Comparison of ENCODE assay signal across 18 cellular contexts in genomic region chr1:54825696-54826095, GRCh38. TPM values are rescaled to one million over a fixed set of nuclear protein-coding genes. Genes with fewer than 3 reads are reported as not detected.
DNase-seq lines count a peak whose midpoint lies in the region; ATAC-seq and TF ChIP-seq lines count a peak whose summit lies in the region.
"Had no signal": no experiment of that assay in that cellular context is flagged by ENCODE, and none has a peak within 500 bp of the region (broad histone marks: within the 10 kb centered on the region; RNA-seq: fewer than 3 reads in every experiment).

No MANE protein-coding gene starts in this region.

- H3K27ac Mint-ChIP-seq in activated CD4-positive, alpha-beta T cell treated with anti-CD3 and anti-CD28 coated beads, Interleukin-2, amount 10 ng/mL, durations not matched to agents 7 days and 5 days: no peak overlapping the region
- no peak overlapping the region for H3K27ac Mint-ChIP-seq in osteocyte (ENCODE audit: unreplicated experiment)
- H3K27ac Mint-ChIP-seq in type B pancreatic cell: no peak overlapping the region
- H3K27ac Mint-ChIP-seq: CD4-positive, alpha-beta T cell; GM23338 had no signal

- H3K4me1 Mint-ChIP-seq in activated CD4-positive, alpha-beta T cell treated with anti-CD3 and anti-CD28 coated beads, Interleukin-2, amount 10 ng/mL, durations not matched to agents 7 days and 5 days: no peaks in the 10 kb centered on the region
- H3K4me1 Mint-ChIP-seq in osteocyte (ENCODE audit: unreplicated experiment) (no peaks in the 10 kb centered on the region), type B pancreatic cell (ENCODE audit: unreplicated experiment) (no peaks in the 10 kb centered on the region)
- H3K4me1 Mint-ChIP-seq: GM23338 had no signal

- DNase-seq in activated CD4-positive, alpha-beta T cell treated with anti-CD3 and anti-CD28 coated beads, Interleukin-2, amount 10 ng/mL, durations not matched to agents 7 days and 5 days: peak; percentile 2
- no peak for DNase-seq in activated CD4-positive, alpha-beta T cell treated with anti-CD3 and anti-CD28 coated beads, Interleukin-2, amount 50 U/mL, for 1 hour
- DNase-seq in osteocyte (ENCODE audit: extremely low spot score, unreplicated experiment): peak; percentile 77
- DNase-seq in type B pancreatic cell (ENCODE audit: extremely low spot score, unreplicated experiment): peak; percentile 58
- DNase-seq in SKM-1 (lab: John Stamatoyannopoulos, UW; ENCODE audit: unreplicated experiment): no peak
- no peak for DNase-seq in NCI-H446 treated with DMSO at 0.1 percent for 48 hours (lab: John Stamatoyannopoulos, UW)
- DNase-seq: AML-193; Caco-2; CD4-positive, alpha-beta T cell; DMS153; DMS79; GDM1; H7 had no signal

- ATAC-seq in esophagus mucosa: peak; percentile 35
- no peak for ATAC-seq in GM21390 (IDR thresholded peaks at IDR 0.05; ENCODE audit: unreplicated experiment)
- ATAC-seq: A549, GM23338 had no signal

- CTCF ChIA-PET in activated CD4-positive, alpha-beta T cell treated with anti-CD3 and anti-CD28 coated beads, Interleukin-2, amount 10 ng/mL, durations not matched to agents 7 days and 5 days (lab: Charles Lee): no interaction called here

- H3K36me3 Mint-ChIP-seq in activated CD4-positive, alpha-beta T cell treated with anti-CD3 and anti-CD28 coated beads, Interleukin-2, amount 10 ng/mL, durations not matched to agents 7 days and 5 days (ENCODE audit: low read depth): no peaks in the 10 kb centered on the region
- H3K36me3 Mint-ChIP-seq in osteocyte (ENCODE audit: unreplicated experiment) (peaks cover 5% of the 10 kb centered on the region), type B pancreatic cell (no peaks in the 10 kb centered on the region)

- H3K9me3 Mint-ChIP-seq in activated CD4-positive, alpha-beta T cell treated with anti-CD3 and anti-CD28 coated beads, Interleukin-2, amount 10 ng/mL, durations not matched to agents 7 days and 5 days: peaks cover 23% of the 10 kb centered on the region
- H3K9me3 Mint-ChIP-seq in osteocyte (ENCODE audit: unreplicated experiment): peaks cover 33% of the 10 kb centered on the region
- H3K9me3 Mint-ChIP-seq in type B pancreatic cell: peaks cover 7% of the 10 kb centered on the region

- no peak overlapping the region for H3K4me3 Mint-ChIP-seq in activated CD4-positive, alpha-beta T cell treated with anti-CD3 and anti-CD28 coated beads, Interleukin-2, amount 10 ng/mL, durations not matched to agents 7 days and 5 days
- H3K4me3 Mint-ChIP-seq in osteocyte (ENCODE audit: unreplicated experiment) (no peak overlapping the region), type B pancreatic cell (no peak overlapping the region)
- H3K4me3 Mint-ChIP-seq: CD4-positive, alpha-beta T cell; GM23338 had no signal

- H3K27me3 Mint-ChIP-seq in activated CD4-positive, alpha-beta T cell treated with anti-CD3 and anti-CD28 coated beads, Interleukin-2, amount 10 ng/mL, durations not matched to agents 7 days and 5 days: peaks cover 9% of the 10 kb centered on the region
- H3K27me3 Mint-ChIP-seq in osteocyte (ENCODE audit: unreplicated experiment) (peaks cover 35% of the 10 kb centered on the region), type B pancreatic cell (peaks cover 6% of the 10 kb centered on the region)
- H3K27me3 Mint-ChIP-seq: CD4-positive, alpha-beta T cell had no signal

- POLR2A ChIA-PET in activated CD4-positive, alpha-beta T cell treated with anti-CD3 and anti-CD28 coated beads, Interleukin-2, amount 10 ng/mL, durations not matched to agents 7 days and 5 days (lab: Charles Lee): no interaction called here

- TF ChIP-seq CTCF in osteocyte (IDR thresholded peaks at IDR 0.05) (no peak), type B pancreatic cell (conservative IDR thresholded peaks at IDR 0.05) (no peak)

RNA-seq across cellular contexts. Expression of gene TTC22, which starts 24.6 kb away (rescaled TPM):
- total RNA-seq in activated CD4-positive, alpha-beta T cell treated with anti-CD3 and anti-CD28 coated beads, Interleukin-2, amount 10 ng/mL, durations not matched to agents 7 days and 5 days: 10 to 100 TPM in 1 of 2 experiments, 1 to 10 TPM in 1; 9.9 to 10.6 TPM
- total RNA-seq in esophagus mucosa (113 TPM), osteocyte (not detected in 2 replicates), type B pancreatic cell (ENCODE audit: low replicate concordance) (7.0 and 12.4 TPM in 2 replicates)
- total RNA-seq: Daoy had no signal

Comparison
In these comparisons a context has a peak if more than half of its experiments do, and no peak if none do; other contexts are left out.
1. DNase-seq: peak in activated CD4-positive, alpha-beta T cell treated with anti-CD3 and anti-CD28 coated beads, Interleukin-2, amount 10 ng/mL, durations not matched to agents 7 days and 5 days (single experiment), osteocyte (single experiment) and type B pancreatic cell (single experiment); none in activated CD4-positive, alpha-beta T cell treated with anti-CD3 and anti-CD28 coated beads, Interleukin-2, amount 50 U/mL, for 1 hour (single experiment), SKM-1 (single experiment) and NCI-H446 treated with DMSO at 0.1 percent for 48 hours (single experiment).